In genomic region chr1:207981976-207982375, GRCh38 we compare ENCODE assay signal across 9 cellular contexts.
DNase-seq lines count a peak whose midpoint lies in the region; TF ChIP-seq lines count a peak whose summit lies in the region.
"Had no signal": no experiment of that assay in that cellular context is flagged by ENCODE, and none has a peak within 500 bp of the region (broad histone marks: within the 10 kb centered on the region; RNA-seq: fewer than 3 reads in every experiment).

No MANE protein-coding gene starts in this region.

- H3K4me3 ChIP-seq in breast epithelium (no peak overlapping the region), MG63 (no peak overlapping the region), suprapubic skin (no peak overlapping the region)

- intact Hi-C loops in MCF 10A (cut with micrococcal nuclease), result no loop called here
- intact Hi-C loops in breast epithelium (cut with DNase I; ENCODE audit: low total_unique reads), result no loop called here
- intact Hi-C loops in posterior vena cava (cut with DNase I), result no loop called here

- H3K27me3 Mint-ChIP-seq in MCF 10A (ENCODE audit: insufficient read depth, unreplicated experiment), result peaks cover 44% of the 10 kb centered on the region

- H3K27me3 ChIP-seq in breast epithelium (no peaks in the 10 kb centered on the region), MG63 (peaks cover 20% of the 10 kb centered on the region), suprapubic skin (no peaks in the 10 kb centered on the region)

- no peak for TF ChIP-seq POLR2A in breast epithelium (IDR thresholded peaks at IDR 0.05)
- TF ChIP-seq POLR2A in suprapubic skin (IDR thresholded peaks at IDR 0.05), result no peak

- CTCF ChIA-PET in MCF 10A (lab: Yijun Ruan, JAX), result interaction anchor here (0.6 to 2.1 kb wide), 5 partner anchors 12 to 415 kb away, joined by 3 to 7 read pairs (median 4); no protein-coding TSS in a partner anchor

- H3K36me3 Mint-ChIP-seq in MCF 10A (ENCODE audit: insufficient read depth, unreplicated experiment), result no peaks in the 10 kb centered on the region
- H3K36me3 Mint-ChIP-seq: stimulated activated naive B cell treated with anti-CD40 and anti-IgM and Interleukin-4, amounts not matched to agents 10 μg/mL and 1 μg/mL and 100 μg/mL, for 72 hours had no signal

- H3K4me1 Mint-ChIP-seq in MCF 10A (ENCODE audit: insufficient read depth, unreplicated experiment), result no peaks in the 10 kb centered on the region

- H3K36me3 ChIP-seq in breast epithelium, result no peaks in the 10 kb centered on the region
- H3K36me3 ChIP-seq in MG63, result no peaks in the 10 kb centered on the region
- H3K36me3 ChIP-seq in suprapubic skin, result no peaks in the 10 kb centered on the region

- POLR2A ChIA-PET in MCF 10A (lab: Yijun Ruan, JAX), result interaction anchor here (0.5 to 0.8 kb wide), 2 partner anchors 160 to 163 kb away, joined by 3 read pairs; no protein-coding TSS in a partner anchor

- H3K27ac ChIP-seq in breast epithelium, result no peak overlapping the region
- no peak overlapping the region for H3K27ac ChIP-seq in suprapubic skin

- H3K9me3 Mint-ChIP-seq in MCF 10A (ENCODE audit: unreplicated experiment), result no peaks in the 10 kb centered on the region
- H3K9me3 Mint-ChIP-seq: stimulated activated naive B cell treated with anti-CD40 and anti-IgM and Interleukin-4, amounts not matched to agents 10 μg/mL and 1 μg/mL and 100 μg/mL, for 72 hours had no signal

- H3K9me3 ChIP-seq in breast epithelium (no peaks in the 10 kb centered on the region), MG63 (no peaks in the 10 kb centered on the region), suprapubic skin (no peaks in the 10 kb centered on the region)

- WGBS in suprapubic skin, result 78% methylated on average over 2 of the region's 2 CpGs

- H3K4me3 Mint-ChIP-seq in MCF 10A (ENCODE audit: unreplicated experiment), result no peak overlapping the region
- H3K4me3 Mint-ChIP-seq: stimulated activated naive B cell treated with anti-CD40 and anti-IgM and Interleukin-4, amounts not matched to agents 10 μg/mL and 1 μg/mL and 100 μg/mL, for 72 hours had no signal

- H3K4me1 ChIP-seq in breast epithelium (no peaks in the 10 kb centered on the region), suprapubic skin (no peaks in the 10 kb centered on the region)

- DNase-seq in MCF 10A (ENCODE audit: unreplicated experiment), result peak; percentile 47
- DNase-seq in breast epithelium (ENCODE audit: low spot score in 2 of 2), result no peak
- DNase-seq in MG63, result peak; percentile 24
- DNase-seq in ecto neural progenitor cell (ENCODE audit: low spot score), result peak; percentile 59
- peak in 1 of 2 donors; percentile 35 for DNase-seq in suprapubic skin (ENCODE audit: low spot score in 2 of 2)
- DNase-seq in stimulated activated CD4-positive, alpha-beta T cell treated with anti-CD3 and anti-CD28 coated beads, Interleukin-15, amount 100 ng/mL, for 24 hours, result no peak
- no peak for DNase-seq in hypothalamus (lab: John Stamatoyannopoulos, UW)
- DNase-seq in posterior vena cava (ENCODE audit: low spot score), result no peak
- DNase-seq: stimulated activated naive B cell treated with anti-CD40 and anti-IgM and Interleukin-4, amounts not matched to agents 10 μg/mL and 1 μg/mL and 100 μg/mL, for 72 hours had no signal

- H3K27ac Mint-ChIP-seq in MCF 10A (ENCODE audit: low read depth, unreplicated experiment), result no peak overlapping the region
- H3K27ac Mint-ChIP-seq: stimulated activated naive B cell treated with anti-CD40 and anti-IgM and Interleukin-4, amounts not matched to agents 10 μg/mL and 1 μg/mL and 100 μg/mL, for 72 hours had no signal

- no TSS peak for BruUV-seq in MCF 10A (replicated peaks; lab: Mats Ljungman, UMichigan)

- TF ChIP-seq CTCF in MCF 10A (IDR thresholded peaks at IDR 0.05; ENCODE audit: unreplicated experiment) (peak; percentile 40), breast epithelium (IDR thresholded peaks at IDR 0.05) (no peak), suprapubic skin (IDR thresholded peaks at IDR 0.05) (peak; percentile 12 to 18)

- no peak for TF ChIP-seq EP300 in suprapubic skin (IDR thresholded peaks at IDR 0.05)

Comparison
In these comparisons a context has a peak if more than half of its experiments do, and no peak if none do; other contexts are left out.
1. DNase-seq: peak in MCF 10A (single experiment), MG63 (single experiment) and ecto neural progenitor cell (single experiment); none in breast epithelium (0 of 2), stimulated activated CD4-positive, alpha-beta T cell treated with anti-CD3 and anti-CD28 coated beads, Interleukin-15, amount 100 ng/mL, for 24 hours (single experiment), hypothalamus (0 of 51) and posterior vena cava (single experiment).
2. CTCF ChIP-seq: peak in MCF 10A (single experiment) and suprapubic skin (2 of 2); none in breast epithelium (0 of 3).